Comparison of ENCODE assay signal across 1 cellular context in the genomic region with DNA sequence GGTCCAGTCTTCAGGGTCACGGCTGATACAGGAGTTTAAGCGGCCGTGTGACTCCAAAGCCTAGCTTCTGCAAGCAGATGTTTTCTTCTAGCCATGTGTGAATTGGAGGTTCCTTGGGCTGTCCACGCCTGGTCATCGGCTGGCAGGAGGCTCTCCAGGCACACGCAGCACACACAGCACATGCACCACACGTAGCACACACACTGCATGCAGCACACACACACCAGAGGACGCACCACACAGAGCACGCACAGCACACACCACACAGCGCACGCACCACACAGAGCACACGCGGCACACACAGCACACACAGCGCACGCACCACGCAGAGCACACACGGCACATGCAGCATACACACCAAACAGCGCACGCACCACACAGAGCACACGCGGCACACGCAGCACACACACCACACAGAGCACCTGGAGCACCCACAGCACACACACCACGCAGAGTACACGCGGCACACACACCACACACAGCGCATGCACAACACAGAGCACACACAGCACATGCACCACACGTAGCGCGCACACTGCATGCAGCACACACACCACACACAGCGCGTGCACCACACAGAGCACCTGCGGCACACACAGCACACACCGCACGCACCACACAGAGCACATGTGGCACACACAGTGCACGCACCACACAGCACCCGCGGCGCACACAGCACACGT.
TF ChIP-seq lines count a peak whose summit lies in the region.

No MANE protein-coding gene starts in this region.

TF ChIP-seq in HEK293, 187 proteins besides CTCF, POLR2A, EP300 and RAD21 (continued from another document):
- TF ChIP-seq PRDM4 (tag by site-specific recombination; IDR thresholded peaks at IDR 0.05): no peak
- TF ChIP-seq, protein P1, sequence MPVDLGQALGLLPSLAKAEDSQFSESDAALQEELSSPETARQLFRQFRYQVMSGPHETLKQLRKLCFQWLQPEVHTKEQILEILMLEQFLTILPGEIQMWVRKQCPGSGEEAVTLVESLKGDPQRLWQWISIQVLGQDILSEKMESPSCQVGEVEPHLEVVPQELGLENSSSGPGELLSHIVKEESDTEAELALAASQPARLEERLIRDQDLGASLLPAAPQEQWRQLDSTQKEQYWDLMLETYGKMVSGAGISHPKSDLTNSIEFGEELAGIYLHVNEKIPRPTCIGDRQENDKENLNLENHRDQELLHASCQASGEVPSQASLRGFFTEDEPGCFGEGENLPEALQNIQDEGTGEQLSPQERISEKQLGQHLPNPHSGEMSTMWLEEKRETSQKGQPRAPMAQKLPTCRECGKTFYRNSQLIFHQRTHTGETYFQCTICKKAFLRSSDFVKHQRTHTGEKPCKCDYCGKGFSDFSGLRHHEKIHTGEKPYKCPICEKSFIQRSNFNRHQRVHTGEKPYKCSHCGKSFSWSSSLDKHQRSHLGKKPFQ (tag by site-specific recombination; IDR thresholded peaks at IDR 0.05): 0 out of 2 replicates have a peak, but pooled peaks have one; percentile 26
- TF ChIP-seq ZNF133 (tag by site-specific recombination; IDR thresholded peaks at IDR 0.05): no peak
